In the genomic region with DNA sequence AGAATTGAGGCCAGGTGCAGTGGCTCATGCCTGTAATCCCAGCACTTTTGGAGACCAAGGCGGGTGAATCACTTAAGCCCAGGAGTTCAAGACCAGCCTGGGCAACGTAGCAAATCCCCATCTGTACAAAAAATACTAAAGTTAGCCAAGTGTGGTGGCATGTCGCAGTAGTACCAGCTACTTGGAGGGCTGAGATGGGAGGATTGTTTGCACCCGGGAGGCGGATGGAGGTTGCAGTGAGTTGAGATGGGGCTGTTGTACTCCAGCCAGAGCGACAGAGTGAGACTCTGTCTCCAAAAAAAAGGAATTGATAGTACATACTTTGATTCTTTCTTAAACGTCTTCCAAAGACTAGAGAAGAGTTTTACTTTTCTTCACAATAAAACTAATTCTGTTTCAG, we compare ENCODE assay signal across 18 cellular contexts.
DNase-seq lines count a peak whose midpoint lies in the region; ATAC-seq, FAIRE-seq and TF ChIP-seq lines count a peak whose summit lies in the region.
"Had no signal": no experiment of that assay in that cellular context is flagged by ENCODE, and none has a peak within 500 bp of the region (broad histone marks: within the 10 kb centered on the region; RNA-seq: fewer than 3 reads in every experiment).

No MANE protein-coding gene starts in this region.

- WGBS in right cardiac atrium = 84% methylated on average over 7 of the region's 7 CpGs

- H3K4me1 Mint-ChIP-seq in astrocyte (ENCODE audit: low read depth, unreplicated experiment) (peaks cover 17% of the 10 kb centered on the region), progenitor cell of endocrine pancreas (ENCODE audit: low read depth) (no peaks in the 10 kb centered on the region)
- H3K4me1 Mint-ChIP-seq in stimulated activated naive CD8-positive, alpha-beta T cell treated with anti-CD3 and anti-CD28 coated beads, Interleukin-15, Interleukin-2, amounts not matched to agents 100 ng/mL and 50 ng/mL, for 24 hours (ENCODE audit: low read depth) = peaks cover 74% of the 10 kb centered on the region

- H3K9ac ChIP-seq in OCI-LY3 (ENCODE audit: low read length) (peak overlapping the region; percentile 60), astrocyte (ENCODE audit: low read length) (peak overlapping the region; percentile 34)

- H3K27me3 ChIP-seq in right cardiac atrium (ENCODE audit: control insufficient read depth, insufficient read depth) (no peaks in the 10 kb centered on the region), right atrium auricular region (no peaks in the 10 kb centered on the region), OCI-LY3 (ENCODE audit: low read depth, low read length) (no peaks in the 10 kb centered on the region), astrocyte (ENCODE audit: insufficient read depth, low read length) (no peaks in the 10 kb centered on the region)
- H3K27me3 ChIP-seq: BE2C had no signal

- H3K27ac ChIP-seq in right cardiac atrium (ENCODE audit: low read length) = peak overlapping the region; percentile 45
- H3K27ac ChIP-seq in right atrium auricular region = peak overlapping the region in 1 of 2 donors; percentile 17
- peak overlapping the region; percentile 97 for H3K27ac ChIP-seq in OCI-LY3 (ENCODE audit: low read length)
- peak overlapping the region; percentile 88 for H3K27ac ChIP-seq in astrocyte (ENCODE audit: low read depth, low read length)

- H3K4me3 ChIP-seq in right cardiac atrium (ENCODE audit: low read length) (no peak overlapping the region), right atrium auricular region (no peak overlapping the region), OCI-LY3 (ENCODE audit: low read length) (peak overlapping the region; percentile 58), astrocyte (ENCODE audit: insufficient read depth, low read depth, low read length) (no peak overlapping the region)

- no peaks in the 10 kb centered on the region for H3K36me3 ChIP-seq in right atrium auricular region
- no peaks in the 10 kb centered on the region for H3K36me3 ChIP-seq in OCI-LY3 (replicated peaks; ENCODE audit: low read depth, low read length)
- H3K36me3 ChIP-seq in astrocyte (ENCODE audit: insufficient read depth, low read length) = no peaks in the 10 kb centered on the region
- H3K36me3 ChIP-seq: BE2C had no signal

- DNase-seq in right cardiac atrium = no peak
- DNase-seq in right atrium auricular region (ENCODE audit: low spot score) = no peak
- no peak for DNase-seq in astrocyte (ENCODE audit: low read depth)
- DNase-seq in activated CD8-positive, alpha-beta memory T cell treated with anti-CD3 and anti-CD28 coated beads for 24 hours = no peak
- no peak for DNase-seq in progenitor cell of endocrine pancreas (ENCODE audit: low spot score, unreplicated experiment)
- DNase-seq: BE2C; effector CD4-positive, alpha-beta T cell; NCI-H1092 treated with DMSO at 0.1 percent for 48 hours; NCI-H510A; RPMI8226; stimulated activated CD4-positive, alpha-beta T cell treated with anti-CD3 and anti-CD28 coated beads, Interleukin-2, amount 100 ng/mL, for 48 hours; stimulated activated naive CD4-positive, alpha-beta T cell had no signal

- H3K4me3 Mint-ChIP-seq in astrocyte (ENCODE audit: unreplicated experiment) (peak overlapping the region; percentile 50), progenitor cell of endocrine pancreas (ENCODE audit: low read depth) (no peak overlapping the region)
- peak overlapping the region; percentile 17 for H3K4me3 Mint-ChIP-seq in stimulated activated naive CD8-positive, alpha-beta T cell treated with anti-CD3 and anti-CD28 coated beads, Interleukin-15, Interleukin-2, amounts not matched to agents 100 ng/mL and 50 ng/mL, for 24 hours
- H3K4me3 Mint-ChIP-seq: brain had no signal

- H3K4me2 ChIP-seq in OCI-LY3 (ENCODE audit: low read length) (peak overlapping the region; percentile 79), astrocyte (ENCODE audit: low read length) (peak overlapping the region; percentile 82)

- no peaks in the 10 kb centered on the region for H4K20me1 ChIP-seq in OCI-LY3 (ENCODE audit: insufficient read depth, low read length)
- H4K20me1 ChIP-seq in astrocyte (ENCODE audit: insufficient read depth, low read length) = no peaks in the 10 kb centered on the region

- no peaks in the 10 kb centered on the region for H3K9me3 ChIP-seq in right cardiac atrium (ENCODE audit: control insufficient read depth, low read length)
- no peaks in the 10 kb centered on the region for H3K9me3 ChIP-seq in right atrium auricular region
- H3K9me3 ChIP-seq in OCI-LY3 (ENCODE audit: insufficient read depth, low read length) = no peaks in the 10 kb centered on the region
- H3K9me3 ChIP-seq in astrocyte (ENCODE audit: insufficient read depth, low read depth, low read length) = no peaks in the 10 kb centered on the region
- H3K9me3 ChIP-seq: BE2C had no signal

- H3K27ac Mint-ChIP-seq in astrocyte (ENCODE audit: unreplicated experiment) (peak overlapping the region; percentile 99), progenitor cell of endocrine pancreas (no peak overlapping the region)
- H3K27ac Mint-ChIP-seq in stimulated activated naive CD8-positive, alpha-beta T cell treated with anti-CD3 and anti-CD28 coated beads, Interleukin-15, Interleukin-2, amounts not matched to agents 100 ng/mL and 50 ng/mL, for 24 hours = peak overlapping the region; percentile 93

- H3K4me1 ChIP-seq in right cardiac atrium (ENCODE audit: control insufficient read depth, insufficient read depth, low read length) = peaks cover 2% of the 10 kb centered on the region
- peaks cover 0 to 6% of the 10 kb centered on the region in 2 donors for H3K4me1 ChIP-seq in right atrium auricular region
- H3K4me1 ChIP-seq in OCI-LY3 (ENCODE audit: low read length) = peaks cover 60% of the 10 kb centered on the region
- H3K4me1 ChIP-seq in astrocyte (ENCODE audit: insufficient read depth, low read length) = no peaks in the 10 kb centered on the region

- ATAC-seq in right cardiac atrium (no peak), GM19395 (IDR thresholded peaks at IDR 0.05; ENCODE audit: unreplicated experiment) (no peak)

- no peak for TF ChIP-seq CTCF in right atrium auricular region (IDR thresholded peaks at IDR 0.05)
- TF ChIP-seq CTCF in OCI-LY3 (IDR thresholded peaks at IDR 0.05; ENCODE audit: low read depth, low read length) = no peak
- TF ChIP-seq CTCF in astrocyte (IDR thresholded peaks at IDR 0.05; ENCODE audit: insufficient read depth, low read depth, low read length) = no peak
- no peak for TF ChIP-seq CTCF in progenitor cell of endocrine pancreas (IDR thresholded peaks at IDR 0.05; ENCODE audit: unreplicated experiment)

- H3K36me3 Mint-ChIP-seq in astrocyte (ENCODE audit: low read depth, unreplicated experiment) (no peaks in the 10 kb centered on the region), progenitor cell of endocrine pancreas (ENCODE audit: insufficient read depth) (no peaks in the 10 kb centered on the region)
- peaks cover 19% of the 10 kb centered on the region for H3K36me3 Mint-ChIP-seq in stimulated activated naive CD8-positive, alpha-beta T cell treated with anti-CD3 and anti-CD28 coated beads, Interleukin-15, Interleukin-2, amounts not matched to agents 100 ng/mL and 50 ng/mL, for 24 hours (ENCODE audit: low read depth)

- H3K79me2 ChIP-seq in OCI-LY3 (ENCODE audit: low read length) = peaks cover 38% of the 10 kb centered on the region
- H3K79me2 ChIP-seq in astrocyte (ENCODE audit: insufficient read depth, low read length) = peaks cover 7% of the 10 kb centered on the region

- no peak for FAIRE-seq in astrocyte (lab: Jason Lieb, UNC)
- FAIRE-seq: HTR-8/SVneo, TTC549 had no signal

- intact Hi-C loops in right cardiac atrium (cut with DNase I) = no loop called here

- no peak overlapping the region for H2AFZ ChIP-seq in OCI-LY3 (ENCODE audit: low read depth, low read length)
- no peak overlapping the region for H2AFZ ChIP-seq in astrocyte (ENCODE audit: low read depth, low read length)

- H3K27me3 Mint-ChIP-seq in astrocyte (ENCODE audit: low read depth, unreplicated experiment) (no peaks in the 10 kb centered on the region), progenitor cell of endocrine pancreas (no peaks in the 10 kb centered on the region)
- no peaks in the 10 kb centered on the region for H3K27me3 Mint-ChIP-seq in stimulated activated naive CD8-positive, alpha-beta T cell treated with anti-CD3 and anti-CD28 coated beads, Interleukin-15, Interleukin-2, amounts not matched to agents 100 ng/mL and 50 ng/mL, for 24 hours
- H3K27me3 Mint-ChIP-seq: brain had no signal

- H3K9me3 Mint-ChIP-seq in astrocyte (ENCODE audit: unreplicated experiment) (no peaks in the 10 kb centered on the region), progenitor cell of endocrine pancreas (ENCODE audit: low read depth) (no peaks in the 10 kb centered on the region)
- peaks cover 8% of the 10 kb centered on the region for H3K9me3 Mint-ChIP-seq in stimulated activated naive CD8-positive, alpha-beta T cell treated with anti-CD3 and anti-CD28 coated beads, Interleukin-15, Interleukin-2, amounts not matched to agents 100 ng/mL and 50 ng/mL, for 24 hours
- H3K9me3 Mint-ChIP-seq: brain had no signal
